In genomic region chr12:43835656-43836454, GRCh38 we compare ENCODE assay signal across 8 cellular contexts. TPM values are rescaled to one million over a fixed set of nuclear protein-coding genes. Genes with fewer than 3 reads are reported as not detected.
DNase-seq lines count a peak whose midpoint lies in the region; ATAC-seq and TF ChIP-seq lines count a peak whose summit lies in the region.

TSS of gene TMEM117 (plus strand) at chr12:43836081.

- peak within 1 kb of the TSS; percentile 91 for H2AFZ ChIP-seq in OCI-LY3 (ENCODE audit: low read depth, low read length)

- ATAC-seq in GM19035 (IDR thresholded peaks at IDR 0.05; ENCODE audit: unreplicated experiment) (peak; percentile 84), HG03175 (IDR thresholded peaks at IDR 0.05; ENCODE audit: unreplicated experiment) (peak; percentile 83)

- H3K9me3 ChIP-seq in BLaER1, result no peaks in the 10 kb centered on the region
- no peaks in the 10 kb centered on the region for H3K9me3 ChIP-seq in OCI-LY3 (ENCODE audit: insufficient read depth, low read length)
- H3K9me3 ChIP-seq in stomach, result no peaks in the 10 kb centered on the region

- DNase-seq in activated T-helper 1 cell treated with anti-CD3 and anti-CD28 coated beads, Interleukin-2, amount 50 U/mL, for 16 hours (ENCODE audit: low read depth in 1 of 2, low spot score in 1 of 2), result peak; percentile 33 to 41
- peak; percentile 45 for DNase-seq in fibroblast of mammary gland (ENCODE audit: low read depth)
- DNase-seq in stomach, result peak; percentile 70

- WGBS in stomach, 5 donors, result 0 to 2% (median 0%) methylated on average over 31 to 101 of the region's 101 CpGs

- H3K4me3 Mint-ChIP-seq in nephron, result peak within 1 kb of the TSS; percentile 79 to 93 (median 92)

- peak within 1 kb of the TSS; percentile 96 to 99 (median 96) for H3K27ac Mint-ChIP-seq in nephron

- peak within 1 kb of the TSS; percentile 91 for H3K27ac ChIP-seq in BLaER1
- peak within 1 kb of the TSS; percentile 27 for H3K27ac ChIP-seq in OCI-LY3 (ENCODE audit: low read length)
- H3K27ac ChIP-seq in stomach, result peak within 1 kb of the TSS; percentile 95 to 97 (median 97)

- H3K4me1 Mint-ChIP-seq in nephron, result peaks cover 35% of the 10 kb centered on the region

- H4K20me1 ChIP-seq in BLaER1 (no peaks in the 10 kb centered on the region), OCI-LY3 (ENCODE audit: insufficient read depth, low read length) (no peaks in the 10 kb centered on the region)

- no peaks in the 10 kb centered on the region for H3K36me3 Mint-ChIP-seq in nephron (ENCODE audit: low read depth)

- peak within 1 kb of the TSS; percentile 89 for H3K9ac ChIP-seq in BLaER1
- H3K9ac ChIP-seq in OCI-LY3 (ENCODE audit: low read length), result peak within 1 kb of the TSS; percentile 82

- no peak for TF ChIP-seq POLR2A in stomach (IDR thresholded peaks at IDR 0.05)

- H3K27me3 Mint-ChIP-seq in nephron (ENCODE audit: low read depth), result no peaks in the 10 kb centered on the region

- H3K9me3 Mint-ChIP-seq in nephron, result no peaks in the 10 kb centered on the region

- no peak for TF ChIP-seq EP300 in stomach (IDR thresholded peaks at IDR 0.05)

- H3K36me3 ChIP-seq in BLaER1, result no peaks in the 10 kb centered on the region
- H3K36me3 ChIP-seq in OCI-LY3 (replicated peaks; ENCODE audit: low read depth, low read length), result no peaks in the 10 kb centered on the region
- no peaks in the 10 kb centered on the region for H3K36me3 ChIP-seq in stomach

- no peaks in the 10 kb centered on the region for H3K79me2 ChIP-seq in OCI-LY3 (ENCODE audit: low read length)

- H3K4me1 ChIP-seq in BLaER1, result peaks cover 32% of the 10 kb centered on the region
- H3K4me1 ChIP-seq in OCI-LY3 (ENCODE audit: low read length), result peaks cover 10% of the 10 kb centered on the region
- peaks cover 4 to 28% (median 16%) of the 10 kb centered on the region in 4 donors for H3K4me1 ChIP-seq in stomach

- H3K27me3 ChIP-seq in BLaER1 (no peaks in the 10 kb centered on the region), OCI-LY3 (ENCODE audit: low read depth, low read length) (no peaks in the 10 kb centered on the region), stomach (no peaks in the 10 kb centered on the region)

- intact Hi-C loops in stomach (cut with DNase I; ENCODE audit: low total_unique reads), result no loop called here

- H3K4me3 ChIP-seq in BLaER1 (peak within 1 kb of the TSS; percentile 77), OCI-LY3 (ENCODE audit: low read length) (peak within 1 kb of the TSS; percentile 90), fibroblast of mammary gland (ENCODE audit: control insufficient read depth, low read depth, low read length) (peak within 1 kb of the TSS; percentile 75), stomach (peak within 1 kb of the TSS; percentile 56 to 81 (median 72))

- H3K4me2 ChIP-seq in BLaER1 (peak within 1 kb of the TSS; percentile 85), OCI-LY3 (ENCODE audit: low read length) (peak within 1 kb of the TSS; percentile 88)

- TF ChIP-seq CTCF in OCI-LY3 (IDR thresholded peaks at IDR 0.05; ENCODE audit: low read depth, low read length) (no peak), fibroblast of mammary gland (conservative IDR thresholded peaks at IDR 0.05; ENCODE audit: control insufficient read depth, insufficient read depth, low read depth, low read length) (no peak), nephron (IDR thresholded peaks at IDR 0.05; ENCODE audit: unreplicated experiment in 3 of 3) (no peak), stomach (IDR thresholded peaks at IDR 0.05) (no peak)

RNA-seq across cellular contexts. Expression of gene TMEM117, which starts in this region (rescaled TPM):
- total RNA-seq in stomach, result 10 to 100 TPM in 3 of 5 donors, 1 to 10 TPM in 2; 6.7 to 52.5 (median 12.8) TPM
- 1 to 10 TPM; 1.9 to 4.0 (median 3.1) TPM for polyA plus RNA-seq in stomach

Comparison
In these comparisons a context has a peak if more than half of its experiments do, and no peak if none do; other contexts are left out.
1. Peak in every context shown above with its lines: DNase-seq, ATAC-seq, H3K4me3 ChIP-seq and H3K27ac ChIP-seq.
2. H3K27ac ChIP-seq: peak in every context shown above with its lines; median percentile 97 in stomach; 91 in BLaER1; 27 in OCI-LY3.